1 cellular context compared by ENCODE assay signal in genomic region chr10:102245932-102246251, GRCh38.
TF ChIP-seq lines count a peak whose summit lies in the region.

No MANE protein-coding gene starts in this region.

TF ChIP-seq in GM23338, 12 proteins besides CTCF, POLR2A, EP300 and RAD21 (continued from another document):
- TF ChIP-seq ETS1 (IDR thresholded peaks at IDR 0.05) (no peak), ZNF331 (CRISPR knock-in tag; IDR thresholded peaks at IDR 0.05; ENCODE audit: low read depth) (no peak), JUNB (IDR thresholded peaks at IDR 0.05; ENCODE audit: unreplicated experiment) (no peak)
- TF ChIP-seq, protein P1, sequence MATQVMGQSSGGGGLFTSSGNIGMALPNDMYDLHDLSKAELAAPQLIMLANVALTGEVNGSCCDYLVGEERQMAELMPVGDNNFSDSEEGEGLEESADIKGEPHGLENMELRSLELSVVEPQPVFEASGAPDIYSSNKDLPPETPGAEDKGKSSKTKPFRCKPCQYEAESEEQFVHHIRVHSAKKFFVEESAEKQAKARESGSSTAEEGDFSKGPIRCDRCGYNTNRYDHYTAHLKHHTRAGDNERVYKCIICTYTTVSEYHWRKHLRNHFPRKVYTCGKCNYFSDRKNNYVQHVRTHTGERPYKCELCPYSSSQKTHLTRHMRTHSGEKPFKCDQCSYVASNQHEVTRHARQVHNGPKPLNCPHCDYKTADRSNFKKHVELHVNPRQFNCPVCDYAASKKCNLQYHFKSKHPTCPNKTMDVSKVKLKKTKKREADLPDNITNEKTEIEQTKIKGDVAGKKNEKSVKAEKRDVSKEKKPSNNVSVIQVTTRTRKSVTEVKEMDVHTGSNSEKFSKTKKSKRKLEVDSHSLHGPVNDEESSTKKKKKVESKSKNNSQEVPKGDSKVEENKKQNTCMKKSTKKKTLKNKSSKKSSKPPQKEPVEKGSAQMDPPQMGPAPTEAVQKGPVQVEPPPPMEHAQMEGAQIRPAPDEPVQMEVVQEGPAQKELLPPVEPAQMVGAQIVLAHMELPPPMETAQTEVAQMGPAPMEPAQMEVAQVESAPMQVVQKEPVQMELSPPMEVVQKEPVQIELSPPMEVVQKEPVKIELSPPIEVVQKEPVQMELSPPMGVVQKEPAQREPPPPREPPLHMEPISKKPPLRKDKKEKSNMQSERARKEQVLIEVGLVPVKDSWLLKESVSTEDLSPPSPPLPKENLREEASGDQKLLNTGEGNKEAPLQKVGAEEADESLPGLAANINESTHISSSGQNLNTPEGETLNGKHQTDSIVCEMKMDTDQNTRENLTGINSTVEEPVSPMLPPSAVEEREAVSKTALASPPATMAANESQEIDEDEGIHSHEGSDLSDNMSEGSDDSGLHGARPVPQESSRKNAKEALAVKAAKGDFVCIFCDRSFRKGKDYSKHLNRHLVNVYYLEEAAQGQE (IDR thresholded peaks at IDR 0.05; ENCODE audit: unreplicated experiment) = no peak
